Comparison of ENCODE assay signal across 8 cellular contexts in the genomic region with DNA sequence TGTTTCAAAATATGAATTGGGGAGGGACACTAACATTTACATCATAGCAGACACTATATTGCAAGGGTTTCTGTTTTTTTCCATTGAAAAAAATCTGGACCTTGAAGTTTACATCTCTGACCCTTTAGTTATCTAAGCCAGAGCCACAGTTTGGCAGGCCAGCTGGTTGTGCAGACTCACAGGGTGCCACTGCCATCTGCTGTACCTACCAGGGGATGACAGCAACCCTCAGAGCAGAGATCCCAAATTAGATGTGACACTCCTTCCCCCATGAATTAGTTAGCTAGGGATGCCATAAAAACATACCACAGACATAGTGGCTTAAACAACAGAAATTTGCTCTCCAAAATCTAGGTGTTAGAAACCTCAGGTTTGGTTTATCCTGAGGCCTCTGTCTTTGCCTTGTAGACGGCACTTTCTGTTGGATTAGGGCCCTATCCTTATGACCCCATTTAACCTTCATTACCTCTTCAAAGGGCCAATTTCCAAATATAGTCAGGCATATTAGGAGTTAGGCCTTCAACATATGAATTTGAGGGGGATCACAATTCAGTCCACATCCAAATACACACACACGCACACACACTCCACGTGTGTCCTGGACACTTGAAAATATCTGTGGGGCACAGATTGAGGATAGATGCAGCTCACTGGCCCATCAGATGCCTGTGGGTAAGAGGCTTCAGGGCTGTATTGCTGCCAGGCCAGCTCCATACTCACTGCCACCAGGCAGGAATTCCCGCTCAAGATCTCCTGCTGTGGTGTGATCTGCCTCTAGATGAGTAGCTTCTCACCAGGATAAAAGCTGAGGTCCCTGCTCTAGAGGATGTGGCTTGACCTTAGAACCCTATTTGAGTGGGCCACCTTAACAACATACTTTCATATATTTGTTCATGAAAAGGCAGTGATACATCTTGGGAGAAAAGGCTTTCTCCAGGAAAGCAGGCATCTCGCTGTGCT.
A peak's percentile ranks its signal among the peaks of the same experiment; 100 is the strongest.
DNase-seq lines count a peak whose midpoint lies in the region; ATAC-seq, FAIRE-seq and TF ChIP-seq lines count a peak whose summit lies in the region.

No MANE protein-coding gene starts in this region.

- H3K4me1 ChIP-seq in keratinocyte (ENCODE audit: control insufficient read depth, extremely low read depth, insufficient read depth, low read length) = peaks cover 10% of the 10 kb centered on the region

- no peaks in the 10 kb centered on the region for H3K79me2 ChIP-seq in keratinocyte (ENCODE audit: control insufficient read depth, insufficient read depth, low read length)

- FAIRE-seq in keratinocyte (lab: Jason Lieb, UNC) (no peak), GM19239 (lab: Jason Lieb, UNC) (no peak)

- no peaks in the 10 kb centered on the region for H4K20me1 ChIP-seq in keratinocyte (ENCODE audit: control insufficient read depth, extremely low read depth, insufficient read depth, low read length)

- no peak for ATAC-seq in HG03175 (IDR thresholded peaks at IDR 0.05; ENCODE audit: unreplicated experiment)

- no peak overlapping the region for H3K27ac ChIP-seq in keratinocyte (ENCODE audit: control insufficient read depth, insufficient read depth, low read length)

- dilution Hi-C loops in keratinocyte (cut with MboI; ENCODE audit: extremely low pct_ligation_motif_present, low sequenced_read_pairs) = no loop called here

- no peak overlapping the region for H2AFZ ChIP-seq in keratinocyte (ENCODE audit: control insufficient read depth, low read length)

- H3K9me1 ChIP-seq in keratinocyte (ENCODE audit: control insufficient read depth, extremely low read depth, insufficient read depth, low read length) = no peaks in the 10 kb centered on the region

- no peak overlapping the region for H3K4me3 ChIP-seq in keratinocyte (ENCODE audit: control insufficient read depth in 2 of 3, extremely low read depth in 1 of 3, insufficient read depth in 2 of 3, low read depth in 1 of 3, low read length in 3 of 3)

- DNase-seq in NCI-H146 (lab: John Stamatoyannopoulos, UW) (peak; percentile 54), astrocyte of the hippocampus (ENCODE audit: low read depth, low spot score) (peak; percentile 79), keratinocyte (ENCODE audit: low read depth, low spot score) (no peak), NCI-H187 (lab: John Stamatoyannopoulos, UW) (no peak), GM19239 (ENCODE audit: insufficient read length, low spot score) (no peak)
- DNase-seq in central memory CD4-positive, alpha-beta T cell = no peak

- no peak overlapping the region for H3K4me2 ChIP-seq in keratinocyte (ENCODE audit: control insufficient read depth, extremely low read depth, insufficient read depth, low read depth, low read length)

- H3K27me3 ChIP-seq in keratinocyte (ENCODE audit: control insufficient read depth, extremely low read depth, insufficient read depth, low read length) = peaks cover 4% of the 10 kb centered on the region

- no peaks in the 10 kb centered on the region for H3K36me3 ChIP-seq in keratinocyte (ENCODE audit: control insufficient read depth in 2 of 2, extremely low read depth in 1 of 2, insufficient read depth in 2 of 2, low read length in 2 of 2)

- peak; percentile 44; the same call in 1 of the 3 replicates for TF ChIP-seq CTCF in GM12872 (IDR thresholded peaks at IDR 0.05; ENCODE audit: insufficient read depth, low read depth, low read length)
- TF ChIP-seq CTCF in keratinocyte (optimal IDR thresholded peaks at IDR 0.05 in 1 of 3, IDR thresholded peaks at IDR 0.05 in 1 of 3, conservative IDR thresholded peaks at IDR 0.05 in 1 of 3; ENCODE audit: extremely low read depth in 1 of 3, insufficient read depth in 2 of 3, low read length in 3 of 3) = peak; percentile 70 to 89 (median 77)

- H3K9me3 ChIP-seq in keratinocyte (ENCODE audit: control insufficient read depth, low read depth, low read length) = no peaks in the 10 kb centered on the region

- no peak overlapping the region for H3K9ac ChIP-seq in keratinocyte (ENCODE audit: control insufficient read depth, extremely low read depth, insufficient read depth, low read length)

Comparison
In these comparisons a context has a peak if more than half of its experiments do, and no peak if none do; other contexts are left out.
1. DNase-seq: peak in NCI-H146 (single experiment) and astrocyte of the hippocampus (single experiment); none in keratinocyte (single experiment), central memory CD4-positive, alpha-beta T cell (single experiment), NCI-H187 (0 of 2) and GM19239 (single experiment).